8 cellular contexts compared by ENCODE assay signal in genomic region chr3:129627350-129628168, GRCh38. TPM values are rescaled to one million over a fixed set of nuclear protein-coding genes. Genes with fewer than 3 reads are reported as not detected.
A peak's percentile ranks its signal among the peaks of the same experiment; 100 is the strongest.
DNase-seq lines count a peak whose midpoint lies in the region; ATAC-seq and TF ChIP-seq lines count a peak whose summit lies in the region.

No MANE protein-coding gene starts in this region.

- DNase-seq in D341Med (ENCODE audit: low spot score) = peak; percentile 84
- peak; percentile 78 for DNase-seq in MG63
- DNase-seq in SJCRH30 = peak; percentile 64 to 76
- DNase-seq in activated naive CD8-positive, alpha-beta T cell treated with anti-CD3 and anti-CD28 coated beads for 36 hours = peak; percentile 68
- DNase-seq in glomerular visceral epithelial cell (ENCODE audit: extremely low spot score) = peak; percentile 76
- peak; percentile 75 for DNase-seq in occipital lobe (lab: John Stamatoyannopoulos, UW)
- peak; percentile 75 for DNase-seq in transverse colon

- TF ChIP-seq POLR2A in transverse colon (IDR thresholded peaks at IDR 0.05) = peak; percentile 13

- peaks cover 11% of the 10 kb centered on the region for H3K4me1 Mint-ChIP-seq in activated naive CD8-positive, alpha-beta T cell treated with anti-CD3 and anti-CD28 coated beads for 36 hours

- intact Hi-C loops in transverse colon (cut with DNase I; ENCODE audit: low total_unique reads) = loop anchor here (10.0 kb wide), 1 partner anchor 307 kb away; no protein-coding TSS in a partner anchor

- H3K27ac Mint-ChIP-seq in activated naive CD8-positive, alpha-beta T cell treated with anti-CD3 and anti-CD28 coated beads for 36 hours = peak overlapping the region; percentile 74

- H3K4me3 Mint-ChIP-seq in activated naive CD8-positive, alpha-beta T cell treated with anti-CD3 and anti-CD28 coated beads for 36 hours = peak overlapping the region; percentile 83

- peak; percentile 68 to 90 (median 77) for TF ChIP-seq CTCF in transverse colon (IDR thresholded peaks at IDR 0.05)

- peaks cover 6% of the 10 kb centered on the region; the same call in 1 of the 2 replicates for H3K4me1 ChIP-seq in SJCRH30
- H3K4me1 ChIP-seq in transverse colon = peaks cover 28 to 58% (median 44%) of the 10 kb centered on the region in 4 donors

- H3K9me3 ChIP-seq in MG63 (no peaks in the 10 kb centered on the region), SJCRH30 (replicated peaks) (no peaks in the 10 kb centered on the region), transverse colon (no peaks in the 10 kb centered on the region)

- H3K9me3 Mint-ChIP-seq in activated naive CD8-positive, alpha-beta T cell treated with anti-CD3 and anti-CD28 coated beads for 36 hours = no peaks in the 10 kb centered on the region

- no peaks in the 10 kb centered on the region for H3K36me3 Mint-ChIP-seq in activated naive CD8-positive, alpha-beta T cell treated with anti-CD3 and anti-CD28 coated beads for 36 hours

- in situ Hi-C loops in transverse colon (cut with MboI; ENCODE audit: low pct_ligation_motif_present in 1 of 4, low pct_unique_long_range_greater_than_20kb in 1 of 4, low sequenced_read_pairs in 3 of 4) = loop anchor here in 2 of 4 donors (25.0 kb wide), 2 partner anchors 140 to 310 kb away; no protein-coding TSS in a partner anchor

- WGBS in transverse colon (ENCODE audit: low coverage in 1 of 2), 2 donors = 2 to 7% methylated on average over 16 to 38 of the region's 38 CpGs

- H3K36me3 ChIP-seq in MG63 = no peaks in the 10 kb centered on the region
- no peaks in the 10 kb centered on the region for H3K36me3 ChIP-seq in SJCRH30
- no peaks in the 10 kb centered on the region for H3K36me3 ChIP-seq in transverse colon

- no peak for TF ChIP-seq EP300 in transverse colon (IDR thresholded peaks at IDR 0.05; ENCODE audit: low read depth)

- H3K4me3 ChIP-seq in MG63 = peak overlapping the region; percentile 59
- peak overlapping the region; percentile 59 for H3K4me3 ChIP-seq in SJCRH30
- H3K4me3 ChIP-seq in transverse colon = peak overlapping the region; percentile 50 to 77 (median 70)

- no peaks in the 10 kb centered on the region for H3K27me3 Mint-ChIP-seq in activated naive CD8-positive, alpha-beta T cell treated with anti-CD3 and anti-CD28 coated beads for 36 hours

- peak; percentile 28 for ATAC-seq in GM21528 (IDR thresholded peaks at IDR 0.05; ENCODE audit: low FRiP score, unreplicated experiment)

- H3K27me3 ChIP-seq in MG63 (no peaks in the 10 kb centered on the region), SJCRH30 (no peaks in the 10 kb centered on the region), transverse colon (no peaks in the 10 kb centered on the region)

- H3K27ac ChIP-seq in SJCRH30 = peak overlapping the region; percentile 83
- H3K27ac ChIP-seq in transverse colon = peak overlapping the region; percentile 95 to 100 (median 99)

RNA-seq across cellular contexts. Expression of gene PLXND1, which starts 21.1 kb away (rescaled TPM):
- 5.8 and 21.9 TPM in 2 replicates for total RNA-seq in MG63 (2014; rRNA removed; shearing (Covaris generic); ENCODE audit: low replicate concordance)
- total RNA-seq in SJCRH30 (2014; rRNA removed; shearing (Covaris generic)) = 91.1 and 95.8 TPM in 2 replicates
- total RNA-seq in activated naive CD8-positive, alpha-beta T cell treated with anti-CD3 and anti-CD28 coated beads for 36 hours = 1 to 10 TPM; 1.5 to 1.6 TPM
- total RNA-seq in occipital lobe = 14.3 TPM
- 10 to 100 TPM; 26.4 to 71.8 (median 35.8) TPM for total RNA-seq in transverse colon

Comparison
In these comparisons a context has a peak if more than half of its experiments do, and no peak if none do; other contexts are left out.
1. Peak in every context shown above with its lines: DNase-seq, ATAC-seq, H3K4me3 ChIP-seq and H3K27ac ChIP-seq.